In the genomic region with DNA sequence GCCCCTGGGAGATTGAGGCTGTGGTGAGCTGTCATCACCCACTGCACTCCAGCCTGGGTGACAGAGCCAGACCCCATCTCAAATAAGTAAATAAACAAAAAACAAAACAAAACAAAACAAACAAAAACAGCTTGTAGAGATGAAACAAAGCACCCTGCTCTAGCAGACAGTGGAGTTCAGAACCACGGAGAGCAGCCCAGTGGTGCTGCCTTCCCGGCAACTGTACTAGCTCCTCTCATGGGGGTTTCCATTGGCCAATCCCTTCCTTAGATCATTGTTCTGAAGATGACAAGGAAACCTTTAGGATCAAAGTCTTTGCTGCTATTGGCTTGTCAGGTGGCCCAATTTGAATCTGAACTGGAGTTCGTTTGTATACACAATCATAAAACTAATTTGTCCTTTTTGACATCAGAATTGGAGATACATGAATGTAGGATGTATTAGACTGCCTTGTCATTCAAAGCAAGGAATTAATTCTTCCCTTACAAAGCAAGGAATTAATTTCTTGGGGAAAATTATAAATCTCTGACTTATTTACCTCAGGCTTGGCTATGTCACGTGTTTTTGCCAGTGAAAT, we compare ENCODE assay signal across 1 cellular context.
TF ChIP-seq lines count a peak whose summit lies in the region.

No MANE protein-coding gene starts in this region.

TF ChIP-seq in HEK293, 187 proteins besides CTCF, POLR2A, EP300 and RAD21 (continued from another document):
- TF ChIP-seq, protein P1, sequence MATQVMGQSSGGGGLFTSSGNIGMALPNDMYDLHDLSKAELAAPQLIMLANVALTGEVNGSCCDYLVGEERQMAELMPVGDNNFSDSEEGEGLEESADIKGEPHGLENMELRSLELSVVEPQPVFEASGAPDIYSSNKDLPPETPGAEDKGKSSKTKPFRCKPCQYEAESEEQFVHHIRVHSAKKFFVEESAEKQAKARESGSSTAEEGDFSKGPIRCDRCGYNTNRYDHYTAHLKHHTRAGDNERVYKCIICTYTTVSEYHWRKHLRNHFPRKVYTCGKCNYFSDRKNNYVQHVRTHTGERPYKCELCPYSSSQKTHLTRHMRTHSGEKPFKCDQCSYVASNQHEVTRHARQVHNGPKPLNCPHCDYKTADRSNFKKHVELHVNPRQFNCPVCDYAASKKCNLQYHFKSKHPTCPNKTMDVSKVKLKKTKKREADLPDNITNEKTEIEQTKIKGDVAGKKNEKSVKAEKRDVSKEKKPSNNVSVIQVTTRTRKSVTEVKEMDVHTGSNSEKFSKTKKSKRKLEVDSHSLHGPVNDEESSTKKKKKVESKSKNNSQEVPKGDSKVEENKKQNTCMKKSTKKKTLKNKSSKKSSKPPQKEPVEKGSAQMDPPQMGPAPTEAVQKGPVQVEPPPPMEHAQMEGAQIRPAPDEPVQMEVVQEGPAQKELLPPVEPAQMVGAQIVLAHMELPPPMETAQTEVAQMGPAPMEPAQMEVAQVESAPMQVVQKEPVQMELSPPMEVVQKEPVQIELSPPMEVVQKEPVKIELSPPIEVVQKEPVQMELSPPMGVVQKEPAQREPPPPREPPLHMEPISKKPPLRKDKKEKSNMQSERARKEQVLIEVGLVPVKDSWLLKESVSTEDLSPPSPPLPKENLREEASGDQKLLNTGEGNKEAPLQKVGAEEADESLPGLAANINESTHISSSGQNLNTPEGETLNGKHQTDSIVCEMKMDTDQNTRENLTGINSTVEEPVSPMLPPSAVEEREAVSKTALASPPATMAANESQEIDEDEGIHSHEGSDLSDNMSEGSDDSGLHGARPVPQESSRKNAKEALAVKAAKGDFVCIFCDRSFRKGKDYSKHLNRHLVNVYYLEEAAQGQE (tag by site-specific recombination; IDR thresholded peaks at IDR 0.05), result peak; percentile 100
- TF ChIP-seq ZNF473 (tag by site-specific recombination; IDR thresholded peaks at IDR 0.05) (no peak), ZNF311 (tag by site-specific recombination; IDR thresholded peaks at IDR 0.05; ENCODE audit: borderline replicate concordance) (0 out of 2 replicates have a peak, but pooled peaks have one; percentile 40), KLF8 (tag by site-specific recombination; IDR thresholded peaks at IDR 0.05) (no peak), SCRT2 (tag by site-specific recombination; IDR thresholded peaks at IDR 0.05) (no peak)
